Comparison of ENCODE assay signal across 20 cellular contexts in genomic region chr6:105688573-105688972, GRCh38.
"Had no signal": no experiment of that assay in that cellular context is flagged by ENCODE, and none has a peak within 500 bp of the region (broad histone marks: within the 10 kb centered on the region; RNA-seq: fewer than 3 reads in every experiment).

No MANE protein-coding gene starts in this region.

- H3K4me1 Mint-ChIP-seq: endodermal cell; naive thymus-derived CD8-positive, alpha-beta T cell; stimulated activated effector memory CD8-positive, alpha-beta T cell treated with anti-CD3 and anti-CD28 coated beads, Interleukin-12 subunit alpha, Interleukin-12 subunit beta, amount 100 ng/mL, for 72 hours had no signal

- H3K4me1 ChIP-seq: psoas muscle, right lobe of liver, transverse colon had no signal

- H3K4me3 Mint-ChIP-seq: endodermal cell; naive thymus-derived CD8-positive, alpha-beta T cell; stimulated activated effector memory CD8-positive, alpha-beta T cell treated with anti-CD3 and anti-CD28 coated beads, Interleukin-12 subunit alpha, Interleukin-12 subunit beta, amount 100 ng/mL, for 72 hours; stimulated activated naive CD8-positive, alpha-beta T cell treated with anti-CD3 and anti-CD28 coated beads, Interleukin-15, Interleukin-2, amounts not matched to agents 100 ng/mL and 50 ng/mL, for 24 hours had no signal

- H3K36me3 Mint-ChIP-seq: stimulated activated effector memory CD8-positive, alpha-beta T cell treated with anti-CD3 and anti-CD28 coated beads, Interleukin-12 subunit alpha, Interleukin-12 subunit beta, amount 100 ng/mL, for 72 hours had no signal

- H3K36me3 ChIP-seq: neutrophil, right lobe of liver, thoracic aorta, transverse colon had no signal

- H3K27ac ChIP-seq: coronary artery, neutrophil, psoas muscle, right lobe of liver, thoracic aorta, transverse colon had no signal

- H3K27ac Mint-ChIP-seq: endodermal cell; naive thymus-derived CD8-positive, alpha-beta T cell; stimulated activated effector memory CD8-positive, alpha-beta T cell treated with anti-CD3 and anti-CD28 coated beads, Interleukin-12 subunit alpha, Interleukin-12 subunit beta, amount 100 ng/mL, for 72 hours; stimulated activated naive CD8-positive, alpha-beta T cell treated with anti-CD3 and anti-CD28 coated beads, Interleukin-15, Interleukin-2, amounts not matched to agents 100 ng/mL and 50 ng/mL, for 24 hours had no signal

- H3K4me3 ChIP-seq: coronary artery, psoas muscle, right lobe of liver, thoracic aorta, transverse colon had no signal

- DNase-seq: effector CD4-positive, alpha-beta T cell; endodermal cell; foreskin melanocyte; head of caudate nucleus; hippocampal formation; kidney glomerular epithelial cell; mammary epithelial cell; naive thymus-derived CD8-positive, alpha-beta T cell; psoas muscle; retina; right lobe of liver; stimulated activated CD4-positive, alpha-beta T cell treated with anti-CD3 and anti-CD28 coated beads, Interleukin-4, amount 100 ng/mL, for 1 hour; stimulated activated CD8-positive, alpha-beta memory T cell treated with anti-CD3 and anti-CD28 coated beads, Interleukin-4, amount 100 ng/mL, for 48 hours; transverse colon had no signal

- H3K9me3 ChIP-seq: neutrophil, right lobe of liver had no signal

- H3K27me3 ChIP-seq: neutrophil, right lobe of liver, transverse colon had no signal

- ATAC-seq: left lobe of liver; naive thymus-derived CD8-positive, alpha-beta T cell; psoas muscle; right lobe of liver; stimulated activated effector memory CD8-positive, alpha-beta T cell treated with anti-CD3 and anti-CD28 coated beads, Interleukin-12 subunit alpha, Interleukin-12 subunit beta, amount 100 ng/mL, for 72 hours had no signal
